In genomic region chr9:130857864-130858730, GRCh38 we compare ENCODE assay signal across 1 cellular context.
TF ChIP-seq lines count a peak whose summit lies in the region.

No MANE protein-coding gene starts in this region.

TF ChIP-seq in GM23338, 12 proteins besides CTCF, POLR2A, EP300 and RAD21 (continued from another document):
- TF ChIP-seq ETS1 (IDR thresholded peaks at IDR 0.05) = no peak
- TF ChIP-seq ZNF462 (CRISPR knock-in tag; IDR thresholded peaks at IDR 0.05) = no peak
- no peak for TF ChIP-seq ZNF331 (CRISPR knock-in tag; IDR thresholded peaks at IDR 0.05; ENCODE audit: low read depth)
- TF ChIP-seq JUNB (IDR thresholded peaks at IDR 0.05; ENCODE audit: unreplicated experiment) = no peak
- TF ChIP-seq STAT1 (IDR thresholded peaks at IDR 0.05; ENCODE audit: unreplicated experiment) = no peak
- no peak for TF ChIP-seq NANOG (IDR thresholded peaks at IDR 0.05; ENCODE audit: borderline replicate concordance)
- no peak for TF ChIP-seq EZH2 (IDR thresholded peaks at IDR 0.05; ENCODE audit: low read depth, unreplicated experiment)
- TF ChIP-seq POLR2AphosphoS5 (IDR thresholded peaks at IDR 0.05; ENCODE audit: low read depth) = no peak
- no peak for TF ChIP-seq EZH2phosphoT487 (IDR thresholded peaks at IDR 0.05; ENCODE audit: unreplicated experiment)
- no peak for TF ChIP-seq ZNF114 (CRISPR knock-in tag; IDR thresholded peaks at IDR 0.05)
